In the genomic region with DNA sequence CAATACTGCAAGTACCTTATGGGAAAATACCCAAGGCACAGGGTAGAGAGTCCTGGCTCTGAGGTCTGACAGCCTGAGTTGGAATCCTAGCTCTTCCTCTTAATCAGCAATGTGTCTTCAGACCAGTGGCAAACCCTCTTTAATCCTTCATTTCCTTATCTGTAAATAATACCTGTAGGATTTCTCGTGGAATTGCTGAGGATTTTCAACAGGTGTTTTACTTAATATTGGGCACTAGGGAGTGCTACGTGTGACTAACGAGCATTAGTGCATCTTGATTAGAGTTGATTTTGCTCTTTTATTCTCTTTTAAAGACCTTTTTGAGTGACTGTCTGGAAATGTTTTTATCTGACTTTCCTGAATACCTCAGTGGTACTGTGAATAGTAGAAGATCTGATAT, we compare ENCODE assay signal across 20 cellular contexts. TPM values are rescaled to one million over a fixed set of nuclear protein-coding genes. Genes with fewer than 3 reads are reported as not detected.
"Had no signal": no experiment of that assay in that cellular context is flagged by ENCODE, and none has a peak within 500 bp of the region (broad histone marks: within the 10 kb centered on the region; RNA-seq: fewer than 3 reads in every experiment).

No MANE protein-coding gene starts in this region.

- H3K27ac Mint-ChIP-seq: memory B cell; naive thymus-derived CD8-positive, alpha-beta T cell had no signal

- ATAC-seq: foreskin keratinocyte; left cardiac atrium; lower lobe of right lung; mucosa of descending colon; naive thymus-derived CD8-positive, alpha-beta T cell; right cardiac atrium had no signal

- H3K4me1 Mint-ChIP-seq: memory B cell; naive thymus-derived CD8-positive, alpha-beta T cell had no signal

- H3K4me3 Mint-ChIP-seq: memory B cell; naive thymus-derived CD8-positive, alpha-beta T cell; neural crest cell had no signal

- H3K36me3 Mint-ChIP-seq: memory B cell had no signal

- H3K27me3 Mint-ChIP-seq: memory B cell had no signal

- H3K4me3 ChIP-seq: hepatocyte, left ventricle myocardium inferior, lower lobe of right lung, mucosa of descending colon, stomach, thoracic aorta, transverse colon had no signal

- H3K9me3 ChIP-seq: left ventricle myocardium inferior, lower lobe of right lung, mucosa of descending colon, stomach, thoracic aorta, transverse colon had no signal

- H3K36me3 ChIP-seq: left ventricle myocardium inferior, lower lobe of right lung, stomach, thoracic aorta, transverse colon had no signal

- H3K27ac ChIP-seq: foreskin keratinocyte, hepatocyte, left ventricle myocardium inferior, lower lobe of right lung, stomach, thoracic aorta, transverse colon had no signal

- H3K27me3 ChIP-seq: foreskin keratinocyte, hepatocyte, stomach, transverse colon had no signal

- H3K9me3 Mint-ChIP-seq: neural crest cell had no signal

- DNase-seq: effector memory CD4-positive, alpha-beta T cell; foreskin keratinocyte; kidney; left cardiac atrium; left ventricle myocardium inferior; lower lobe of right lung; mucosa of descending colon; naive thymus-derived CD8-positive, alpha-beta T cell; posterior cingulate gyrus; right cardiac atrium; small intestine; stimulated activated CD4-positive, alpha-beta T cell treated with anti-CD3 and anti-CD28 coated beads, Interleukin-12 subunit alpha, Interleukin-12 subunit beta, amount 100 ng/mL, for 4 hours; stimulated activated naive CD4-positive, alpha-beta T cell; stomach; substantia nigra; transverse colon had no signal

- H3K4me1 ChIP-seq: foreskin keratinocyte had no signal

RNA-seq across cellular contexts. Expression of a gene that starts 48.9 kb away (rescaled TPM):
- total RNA-seq: naive thymus-derived CD8-positive, alpha-beta T cell had no signal
- polyA plus RNA-seq: naive thymus-derived CD8-positive, alpha-beta T cell had no signal
